ENCODE assay signal across 15 cellular contexts in genomic region chr2:100935372-100935752, GRCh38.
DNase-seq lines count a peak whose midpoint lies in the region; ATAC-seq, FAIRE-seq and TF ChIP-seq lines count a peak whose summit lies in the region.
"Had no signal": no experiment of that assay in that cellular context is flagged by ENCODE, and none has a peak within 500 bp of the region (broad histone marks: within the 10 kb centered on the region; RNA-seq: fewer than 3 reads in every experiment).

No MANE protein-coding gene starts in this region.

- H3K27ac ChIP-seq in right cardiac atrium (ENCODE audit: low read length) (peak overlapping the region; percentile 93), pancreas (no peak overlapping the region), hepatocyte (no peak overlapping the region)

- H3K27me3 ChIP-seq in right cardiac atrium (ENCODE audit: control insufficient read depth, insufficient read depth) (no peaks in the 10 kb centered on the region), pancreas (no peaks in the 10 kb centered on the region), hepatocyte (no peaks in the 10 kb centered on the region)

- CTCF ChIA-PET in AG04449 (lab: Yijun Ruan, JAX), result interaction anchor here (0.5 to 1.4 kb wide), 4 partner anchors 10 to 206 kb away, joined by 3 to 4 read pairs (median 4); no protein-coding TSS in a partner anchor

- no peak for FAIRE-seq in pancreas (lab: Jason Lieb, UNC)
- FAIRE-seq: A204.1, endometrium, small intestine had no signal

- H3K4me1 ChIP-seq in right cardiac atrium (ENCODE audit: control insufficient read depth, insufficient read depth, low read length) (peaks cover 5% of the 10 kb centered on the region), pancreas (peaks cover 0 to 5% (median 0%) of the 10 kb centered on the region in 3 donors), hepatocyte (ENCODE audit: insufficient read depth) (no peaks in the 10 kb centered on the region)

- intact Hi-C loops in right cardiac atrium (cut with DNase I), result no loop called here
- intact Hi-C loops in pancreas (cut with DNase I), result no loop called here

- no peak overlapping the region for H3K4me3 ChIP-seq in AG04449 (ENCODE audit: low read depth, low read length)
- H3K4me3 ChIP-seq in right cardiac atrium (ENCODE audit: low read length), result no peak overlapping the region
- H3K4me3 ChIP-seq in pancreas, result no peak overlapping the region
- no peak overlapping the region for H3K4me3 ChIP-seq in hepatocyte
- H3K4me3 ChIP-seq: lung had no signal

- POLR2A ChIA-PET in AG04449 (lab: Yijun Ruan, JAX), result interaction anchor here (0.8 to 1.1 kb wide), 4 partner anchors 13 to 193 kb away, joined by 3 to 4 read pairs (median 3); no protein-coding TSS in a partner anchor

- no peak overlapping the region for H3K4me2 ChIP-seq in hepatocyte

- DNase-seq in AG04449 (ENCODE audit: low read depth, low spot score) (peak; percentile 73), HT1080 (ENCODE audit: low read depth) (peak; percentile 69), dedifferentiated amniotic fluid mesenchymal stem cell (ENCODE audit: extremely low spot score) (peak; percentile 44), right cardiac atrium (no peak), Kasumi-1 (lab: John Stamatoyannopoulos, UW) (no peak), pancreas (no peak), hepatocyte (ENCODE audit: low spot score) (no peak)
- DNase-seq: activated effector memory CD4-positive, alpha-beta T cell treated with anti-CD3 and anti-CD28 coated beads, Interleukin-2, amount 50 U/mL, for 16 hours; NCI-H1092 treated with DMSO at 0.1 percent for 48 hours; NCI-H2171 treated with DMSO at 0.1 percent for 48 hours had no signal

- H3K9me3 ChIP-seq in right cardiac atrium (ENCODE audit: control insufficient read depth, low read length), result no peaks in the 10 kb centered on the region
- no peaks in the 10 kb centered on the region for H3K9me3 ChIP-seq in pancreas
- no peaks in the 10 kb centered on the region for H3K9me3 ChIP-seq in hepatocyte (ENCODE audit: low read depth)

- no peaks in the 10 kb centered on the region for H4K20me1 ChIP-seq in hepatocyte (ENCODE audit: insufficient read depth, poor library complexity, severe bottlenecking)

- H3K79me2 ChIP-seq in hepatocyte, result no peaks in the 10 kb centered on the region

- H2AFZ ChIP-seq in hepatocyte, result no peak overlapping the region

- no peak for TF ChIP-seq CTCF in AG04449 (IDR thresholded peaks at IDR 0.05; ENCODE audit: insufficient read depth, low read length, missing control alignments)
- no peak for TF ChIP-seq CTCF in pancreas (IDR thresholded peaks at IDR 0.05)
- TF ChIP-seq CTCF in hepatocyte (IDR thresholded peaks at IDR 0.05; ENCODE audit: poor library complexity), result no peak

- H3K36me3 ChIP-seq in pancreas (peaks cover 0 to 28% (median 0%) of the 10 kb centered on the region in 3 donors), hepatocyte (replicated peaks; ENCODE audit: insufficient read depth, low read depth) (no peaks in the 10 kb centered on the region)

- WGBS in right cardiac atrium, result 59% methylated on average over 3 of the region's 3 CpGs
- WGBS in pancreas, 2 donors, result 84 to 91% methylated on average over 3 of the region's 3 CpGs
- WGBS in hepatocyte (ENCODE audit: low lambda C conversion rate, missing lambda C conversion rate), result 65% methylated on average over 3 of the region's 3 CpGs

- no peaks in the 10 kb centered on the region for H3K9me2 ChIP-seq in hepatocyte (replicated peaks; ENCODE audit: insufficient read depth)

- ATAC-seq in right cardiac atrium (peak; percentile 70), pancreas (no peak), GM21529 (IDR thresholded peaks at IDR 0.05; ENCODE audit: unreplicated experiment) (no peak)

Comparison
In these comparisons a context has a peak if more than half of its experiments do, and no peak if none do; other contexts are left out.
1. DNase-seq: peak in AG04449 (single experiment), HT1080 (single experiment) and dedifferentiated amniotic fluid mesenchymal stem cell (single experiment); none in right cardiac atrium (0 of 3), Kasumi-1 (0 of 2), pancreas (0 of 6) and hepatocyte (single experiment).
2. ATAC-seq: peak in right cardiac atrium (2 of 2); none in pancreas (0 of 4) and GM21529 (single experiment).